In genomic region chr13:106555631-106556328, GRCh38 we compare ENCODE assay signal across 18 cellular contexts. TPM values are rescaled to one million over a fixed set of nuclear protein-coding genes. Genes with fewer than 3 reads are reported as not detected.
DNase-seq lines count a peak whose midpoint lies in the region; ATAC-seq, FAIRE-seq and TF ChIP-seq lines count a peak whose summit lies in the region.
"Had no signal": no experiment of that assay in that cellular context is flagged by ENCODE, and none has a peak within 500 bp of the region (broad histone marks: within the 10 kb centered on the region; RNA-seq: fewer than 3 reads in every experiment).

No MANE protein-coding gene starts in this region.

- H3K4me2 ChIP-seq in GM23248 (ENCODE audit: unreplicated experiment) (no peak overlapping the region), SK-N-SH (no peak overlapping the region), endothelial cell of umbilical vein (ENCODE audit: insufficient read depth, low read length) (no peak overlapping the region)

- FAIRE-seq in endothelial cell of umbilical vein (lab: Jason Lieb, UNC), result no peak
- FAIRE-seq: D721Med had no signal

- dilution Hi-C loops in endothelial cell of umbilical vein (cut with MboI; ENCODE audit: extremely low pct_ligation_motif_present, low sequenced_read_pairs), result no loop called here

- no peak for TF ChIP-seq EP300 in SK-N-SH (IDR thresholded peaks at IDR 0.05; ENCODE audit: borderline replicate concordance in 1 of 2, low read depth in 1 of 2, low read length in 1 of 2)

- H3K9me3 ChIP-seq in GM23248 (ENCODE audit: low read depth) (no peaks in the 10 kb centered on the region), SK-N-SH (no peaks in the 10 kb centered on the region), endothelial cell of umbilical vein (replicated peaks; ENCODE audit: control insufficient read depth, insufficient read depth, low read length) (no peaks in the 10 kb centered on the region)
- H3K9me3 ChIP-seq: esophagus muscularis mucosa, left lung had no signal

- intact Hi-C loops in endothelial cell of umbilical vein (cut with micrococcal nuclease), result no loop called here

- peak; percentile 39 for DNase-seq in GM23248
- DNase-seq in SK-N-SH, result no peak
- no peak for DNase-seq in endothelial cell of umbilical vein (ENCODE audit: low read depth, low spot score)
- DNase-seq in stimulated activated naive B cell treated with anti-CD40 and anti-IgM and Interleukin-4, amounts not matched to agents 10 μg/mL and 1 μg/mL and 100 μg/mL, for 72 hours, result no peak
- no peak for DNase-seq in caudate nucleus (lab: John Stamatoyannopoulos, UW)
- DNase-seq: activated B cell treated with CpG ODN at 0.5 μM for 24 hours; GDM1; H9; left lung; retina; SIG-M5; stimulated activated CD4-positive, alpha-beta T cell treated with anti-CD3 and anti-CD28 coated beads, Interleukin-15, amount 100 ng/mL, for 24 hours had no signal

- no peaks in the 10 kb centered on the region for H3K4me1 ChIP-seq in GM23248 (ENCODE audit: insufficient read depth)
- peaks cover 0 to 3% of the 10 kb centered on the region in 2 experiments; a peak in 1 of 4 replicates for H3K4me1 ChIP-seq in SK-N-SH (ENCODE audit: control insufficient read depth in 1 of 2, insufficient read depth in 2 of 2, low read depth in 1 of 2, low read length in 1 of 2)
- H3K4me1 ChIP-seq in endothelial cell of umbilical vein (ENCODE audit: control insufficient read depth, extremely low read depth, insufficient read depth, low read length), result peaks cover 4% of the 10 kb centered on the region

- no peak overlapping the region for H2AFZ ChIP-seq in GM23248
- no peak overlapping the region for H2AFZ ChIP-seq in SK-N-SH (ENCODE audit: low read depth)
- H2AFZ ChIP-seq in endothelial cell of umbilical vein (ENCODE audit: low read depth, low read length), result no peak overlapping the region

- no peak for TF ChIP-seq POLR2A in endothelial cell of umbilical vein (IDR thresholded peaks at IDR 0.05; ENCODE audit: low read depth, low read length)

- peak overlapping the region; percentile 14 for H3K27ac Mint-ChIP-seq in stimulated activated naive B cell treated with anti-CD40 and anti-IgM and Interleukin-4, amounts not matched to agents 10 μg/mL and 1 μg/mL and 100 μg/mL, for 72 hours
- H3K27ac Mint-ChIP-seq: activated B cell treated with CpG ODN at 0.5 μM for 24 hours; activated T-helper 2 cell treated with anti-CD3 and anti-CD28 coated beads, Interferon-gamma antibody, Interleukin-2, Interleukin-4, amounts not matched to agents 10 μg/mL and 5 μg/mL and 100 μg/mL, durations not matched to agents 14 hours and 24 hours and 36 hours had no signal

- ATAC-seq in stimulated activated naive B cell treated with anti-CD40 and anti-IgM and Interleukin-4, amounts not matched to agents 10 μg/mL and 1 μg/mL and 100 μg/mL, for 72 hours (replicated peaks), result no peak
- ATAC-seq in GM21737 (IDR thresholded peaks at IDR 0.05; ENCODE audit: unreplicated experiment) (no peak), HG03457 (IDR thresholded peaks at IDR 0.05; ENCODE audit: unreplicated experiment) (no peak)
- ATAC-seq: left lung had no signal

- POLR2A ChIA-PET in SK-N-SH (lab: Yijun Ruan, JAX), result no interaction called here
- POLR2A ChIA-PET in endothelial cell of umbilical vein (lab: Charles Lee), result interaction anchor here (1.9 kb wide), 1 partner anchor 12 kb away, joined by 4 read pairs; the partner anchor contains the start of gene ARGLU1

- no peaks in the 10 kb centered on the region for H3K27me3 ChIP-seq in GM23248 (replicated peaks; ENCODE audit: insufficient read depth)
- H3K27me3 ChIP-seq in SK-N-SH (ENCODE audit: insufficient read depth), result no peaks in the 10 kb centered on the region
- H3K27me3 ChIP-seq in endothelial cell of umbilical vein (ENCODE audit: control insufficient read depth in 2 of 2, insufficient read depth in 2 of 2, low read length in 2 of 2), result no peaks in the 10 kb centered on the region
- H3K27me3 ChIP-seq: cardiac muscle cell, esophagus muscularis mucosa, left lung had no signal

- H3K4me3 Mint-ChIP-seq in stimulated activated naive B cell treated with anti-CD40 and anti-IgM and Interleukin-4, amounts not matched to agents 10 μg/mL and 1 μg/mL and 100 μg/mL, for 72 hours, result no peak overlapping the region
- H3K4me3 Mint-ChIP-seq: activated B cell treated with CpG ODN at 0.5 μM for 24 hours, H9 had no signal

- H3K79me2 ChIP-seq in GM23248 (ENCODE audit: insufficient read depth) (peaks cover 100% of the 10 kb centered on the region), SK-N-SH (ENCODE audit: insufficient read depth) (peaks cover 98% of the 10 kb centered on the region), endothelial cell of umbilical vein (ENCODE audit: control insufficient read depth, insufficient read depth, low read length) (peaks cover 99% of the 10 kb centered on the region)

- H3F3A ChIP-seq in GM23248 (ENCODE audit: insufficient read depth) (0 out of 2 replicates have a peak, but pooled peaks cover 5% of the 10 kb centered on the region), SK-N-SH (replicated peaks; ENCODE audit: insufficient read depth) (peaks cover 15% of the 10 kb centered on the region)

- no peak for TF ChIP-seq RAD21 in SK-N-SH (IDR thresholded peaks at IDR 0.05; ENCODE audit: low read length)

- CTCF ChIA-PET in SK-N-SH (lab: Yijun Ruan, JAX), result interaction anchor here (4.0 kb wide), 1 partner anchor 20 kb away, joined by 17 read pairs; the partner anchor contains the start of gene EFNB2
- CTCF ChIA-PET in endothelial cell of umbilical vein (lab: Charles Lee), result interaction anchor here (1.0 kb wide), 1 partner anchor 64 kb away, joined by 3 read pairs; no protein-coding TSS in a partner anchor

- WGBS in GM23248 (ENCODE audit: low coverage in 1 of 2, low lambda C conversion rate in 2 of 2, missing lambda C conversion rate in 2 of 2), 2 experiments, result 95 to 97% methylated on average over 4 of the region's 4 CpGs
- 91% methylated on average over 4 of the region's 4 CpGs for WGBS in SK-N-SH (ENCODE audit: low lambda C conversion rate)

- no peak for TF ChIP-seq CTCF in SK-N-SH (IDR thresholded peaks at IDR 0.05)
- TF ChIP-seq CTCF in endothelial cell of umbilical vein (IDR thresholded peaks at IDR 0.05; ENCODE audit: extremely low read depth in 1 of 2, insufficient read depth in 1 of 2, low read depth in 1 of 2, low read length in 2 of 2), result no peak

- H3K4me1 Mint-ChIP-seq in stimulated activated naive B cell treated with anti-CD40 and anti-IgM and Interleukin-4, amounts not matched to agents 10 μg/mL and 1 μg/mL and 100 μg/mL, for 72 hours, result peaks cover 17 to 34% of the 10 kb centered on the region in 2 donors

- H4K20me1 ChIP-seq in GM23248 (ENCODE audit: insufficient read depth) (peaks cover 7% of the 10 kb centered on the region), SK-N-SH (ENCODE audit: insufficient read depth) (peaks cover 45% of the 10 kb centered on the region), endothelial cell of umbilical vein (replicated peaks; ENCODE audit: control insufficient read depth, extremely low read depth, insufficient read depth, low read length) (peaks cover 24% of the 10 kb centered on the region)

- no peaks in the 10 kb centered on the region for H3K9me1 ChIP-seq in endothelial cell of umbilical vein (replicated peaks; ENCODE audit: control insufficient read depth, extremely low read depth, insufficient read depth, low read length)

- H3K9ac ChIP-seq in GM23248, result no peak overlapping the region
- no peak overlapping the region for H3K9ac ChIP-seq in SK-N-SH
- H3K9ac ChIP-seq in endothelial cell of umbilical vein (replicated peaks; ENCODE audit: extremely low read depth, insufficient read depth, low read length), result no peak overlapping the region

- H3K4me3 ChIP-seq in GM23248, result no peak overlapping the region
- no peak overlapping the region for H3K4me3 ChIP-seq in SK-N-SH (ENCODE audit: low read depth in 2 of 2, low read length in 1 of 2)
- no peak overlapping the region for H3K4me3 ChIP-seq in endothelial cell of umbilical vein (replicated peaks in 1 of 3; ENCODE audit: insufficient read depth in 1 of 3, low read depth in 1 of 3, low read length in 3 of 3)
- H3K4me3 ChIP-seq: cardiac muscle cell, esophagus muscularis mucosa, left lung had no signal

- no peaks in the 10 kb centered on the region for H3K9me3 Mint-ChIP-seq in stimulated activated naive B cell treated with anti-CD40 and anti-IgM and Interleukin-4, amounts not matched to agents 10 μg/mL and 1 μg/mL and 100 μg/mL, for 72 hours
- H3K9me3 Mint-ChIP-seq: activated B cell treated with CpG ODN at 0.5 μM for 24 hours; activated T-helper 2 cell treated with anti-CD3 and anti-CD28 coated beads, Interferon-gamma antibody, Interleukin-2, Interleukin-4, amounts not matched to agents 10 μg/mL and 5 μg/mL and 100 μg/mL, durations not matched to agents 14 hours and 24 hours and 36 hours; H9 had no signal

- H3K27me3 Mint-ChIP-seq in stimulated activated naive B cell treated with anti-CD40 and anti-IgM and Interleukin-4, amounts not matched to agents 10 μg/mL and 1 μg/mL and 100 μg/mL, for 72 hours, result no peaks in the 10 kb centered on the region
- H3K27me3 Mint-ChIP-seq: activated B cell treated with CpG ODN at 0.5 μM for 24 hours had no signal

- in situ Hi-C loops in GM23248 (cut with MboI), result no loop called here

- BruUV-seq in endothelial cell of umbilical vein (replicated peaks; lab: Mats Ljungman, UMichigan), result no TSS peak

- peaks cover 40 to 68% of the 10 kb centered on the region in 2 donors for H3K36me3 Mint-ChIP-seq in stimulated activated naive B cell treated with anti-CD40 and anti-IgM and Interleukin-4, amounts not matched to agents 10 μg/mL and 1 μg/mL and 100 μg/mL, for 72 hours

- H3K36me3 ChIP-seq in GM23248 (ENCODE audit: low read depth) (peaks cover 65% of the 10 kb centered on the region), SK-N-SH (replicated peaks in 1 of 2; ENCODE audit: control insufficient read depth in 1 of 2, insufficient read depth in 2 of 2, low read length in 1 of 2) (peaks cover 64 to 78% of the 10 kb centered on the region in 2 experiments), endothelial cell of umbilical vein (ENCODE audit: control insufficient read depth in 2 of 2, extremely low read depth in 1 of 2, insufficient read depth in 2 of 2, low read length in 2 of 2) (peaks cover 13 to 36% of the 10 kb centered on the region in 2 experiments)

- H3K9me2 ChIP-seq in GM23248 (ENCODE audit: insufficient read depth) (no peaks in the 10 kb centered on the region; the same call in 1 of the 2 replicates), SK-N-SH (no peaks in the 10 kb centered on the region)

- no peak overlapping the region for H3K27ac ChIP-seq in GM23248
- H3K27ac ChIP-seq in SK-N-SH (ENCODE audit: low read depth in 2 of 2, low read length in 1 of 2), result no peak overlapping the region; a peak in 1 of 4 replicates
- no peak overlapping the region for H3K27ac ChIP-seq in endothelial cell of umbilical vein (ENCODE audit: insufficient read depth, low read depth, low read length)
- no peak overlapping the region for H3K27ac ChIP-seq in caudate nucleus (ENCODE audit: low read depth, low read length)
- H3K27ac ChIP-seq: cardiac muscle cell, esophagus muscularis mucosa, left lung had no signal

RNA-seq across cellular contexts. Expression of gene ARGLU1, which starts 12.2 kb away (rescaled TPM):
- total RNA-seq in GM23248 (2014; rRNA removed; shearing (Covaris generic)), result 38.4 and 55.8 TPM in 2 replicates
- polyA plus RNA-seq in GM23248 (2016; fragmentation: Nextera tagmentation; extraction: Ambion mirVana) (51.2 and 61.5 TPM in 2 replicates), SK-N-SH (2012; rRNA removed) (101 and 124 TPM in 2 replicates), endothelial cell of umbilical vein (41.8 and 44.4 TPM in 2 replicates)
- polyA plus RNA-seq in SK-N-SH (2012; cell fraction: cytosol; rRNA removed), result 44.7 and 72.0 TPM in 2 replicates
- 644 and 785 TPM in 2 replicates for polyA plus RNA-seq in SK-N-SH (2012; cell fraction: nucleus; rRNA removed)
- total RNA-seq in endothelial cell of umbilical vein, result 95.7 and 111 TPM in 2 replicates
- 20.6 and 30.6 TPM in 2 replicates for polyA plus RNA-seq in endothelial cell of umbilical vein (2011; cell fraction: cytosol; rRNA removed)
- polyA plus RNA-seq in endothelial cell of umbilical vein (2011; cell fraction: nucleus; rRNA removed), result 361 and 575 TPM in 2 replicates
- 61.3 and 103 TPM in 2 replicates for polyA plus RNA-seq in endothelial cell of umbilical vein (2012)
- polyA minus RNA-seq in endothelial cell of umbilical vein, result 30.9 and 31.1 TPM in 2 replicates
- polyA minus RNA-seq in endothelial cell of umbilical vein (2011; cell fraction: cytosol; rRNA and poly(A)+ RNA removed), result 8.6 TPM
- 98.8 and 136 TPM in 2 replicates for polyA minus RNA-seq in endothelial cell of umbilical vein (2011; cell fraction: nucleus; rRNA and poly(A)+ RNA removed)

RNA-seq across cellular contexts. Expression of gene EFNB2, which starts 20.3 kb away (rescaled TPM):
- 0.43 TPM in 1 of 2 replicates, not detected in the other for total RNA-seq in GM23248 (2014; rRNA removed; shearing (Covaris generic))
- 0.05 and 0.06 TPM in 2 replicates for polyA plus RNA-seq in GM23248 (2016; fragmentation: Nextera tagmentation; extraction: Ambion mirVana)
- polyA plus RNA-seq in SK-N-SH (2012; rRNA removed), result 2.8 and 3.0 TPM in 2 replicates
- polyA plus RNA-seq in SK-N-SH (2012; cell fraction: cytosol; rRNA removed), result 3.7 and 4.4 TPM in 2 replicates
- 2.7 and 3.6 TPM in 2 replicates for polyA plus RNA-seq in SK-N-SH (2012; cell fraction: nucleus; rRNA removed)
- 69.5 and 80.3 TPM in 2 replicates for total RNA-seq in endothelial cell of umbilical vein
- 42.0 and 50.4 TPM in 2 replicates for polyA plus RNA-seq in endothelial cell of umbilical vein
- polyA plus RNA-seq in endothelial cell of umbilical vein (2011; cell fraction: cytosol; rRNA removed), result 46.0 and 47.8 TPM in 2 replicates
- polyA plus RNA-seq in endothelial cell of umbilical vein (2011; cell fraction: nucleus; rRNA removed), result 125 and 151 TPM in 2 replicates
- polyA plus RNA-seq in endothelial cell of umbilical vein (2012), result 26.2 and 34.6 TPM in 2 replicates
- 97.3 and 109 TPM in 2 replicates for polyA minus RNA-seq in endothelial cell of umbilical vein
- 0.51 TPM for polyA minus RNA-seq in endothelial cell of umbilical vein (2011; cell fraction: cytosol; rRNA and poly(A)+ RNA removed)
- polyA minus RNA-seq in endothelial cell of umbilical vein (2011; cell fraction: nucleus; rRNA and poly(A)+ RNA removed), result 147 and 153 TPM in 2 replicates

Comparison
In these comparisons a context has a peak if more than half of its experiments do, and no peak if none do; other contexts are left out.
1. RNA of gene EFNB2, which starts 20.3 kb away (polyA plus RNA-seq): 26.2 to 151 TPM in endothelial cell of umbilical vein; 2.7 to 4.4 TPM in SK-N-SH and 0.05 to 0.06 TPM in GM23248; every median in the first group is over 4 times any median in the second.